ENCODE assay signal across 31 cellular contexts in genomic region chr9:102862478-102862877, GRCh38.
"Had no signal": no experiment of that assay in that cellular context is flagged by ENCODE, and none has a peak within 500 bp of the region (broad histone marks: within the 10 kb centered on the region; RNA-seq: fewer than 3 reads in every experiment).

No MANE protein-coding gene starts in this region.

- H3K9me3 Mint-ChIP-seq: T-helper 1 cell treated with Interleukin-12 subunit alpha and Interleukin-12 subunit beta and Interleukin-4 antibody, amounts not matched to agents 30 μg/mL and 1 μg/mL, for 36 hours had no signal

- H2AFZ ChIP-seq: PC-9 had no signal

- FAIRE-seq: RCC 7860 had no signal

- H3K4me2 ChIP-seq: PC-9, SK-N-SH had no signal

- H3K27ac Mint-ChIP-seq: T-helper 1 cell treated with Interleukin-12 subunit alpha and Interleukin-12 subunit beta and Interleukin-4 antibody, amounts not matched to agents 30 μg/mL and 1 μg/mL, for 36 hours had no signal

- H3K9ac ChIP-seq: SK-N-SH had no signal

- ATAC-seq: Panc1, Right ventricle myocardium inferior had no signal

- H3K4me3 ChIP-seq: PC-9, SJSA1 had no signal

- H3K27ac ChIP-seq: PC-9, RWPE1, SJSA1 had no signal

- H3K36me3 ChIP-seq: SJSA1 had no signal

- H3K4me1 ChIP-seq: SJSA1 had no signal

- H3K4me3 Mint-ChIP-seq: T-helper 1 cell treated with Interleukin-12 subunit alpha and Interleukin-12 subunit beta and Interleukin-4 antibody, amounts not matched to agents 30 μg/mL and 1 μg/mL, for 36 hours had no signal

- H3K9me3 ChIP-seq: SK-N-SH had no signal

- DNase-seq: Kasumi-1, MM.1S, MV-4-11, NCI-H1092, NCI-H1105, NCI-H1417 treated with DMSO at 0.1 percent for 48 hours, NCI-H1436 treated with DMSO at 0.1 percent for 48 hours, NCI-H1694 treated with DMSO at 0.1 percent for 48 hours, NCI-H187 treated with DMSO at 0.1 percent for 48 hours, NCI-H2029, NCI-H2081, NCI-H2171 treated with DMSO at 0.1 percent for 48 hours, NCI-H2227 treated with DMSO at 0.1 percent for 48 hours, NCI-H345, NCI-H446, NCI-H510A treated with DMSO at 0.1 percent for 48 hours, NCI-H524 treated with DMSO at 0.1 percent for 48 hours, NCI-H526 treated with DMSO at 0.1 percent for 48 hours, NCI-H774, PC-9, SHP77, SIG-M5, SK-N-SH, SW 1271, T-helper 1 cell had no signal

- H3K27me3 ChIP-seq: SJSA1 had no signal
